In genomic region chr6:99132026-99132425, GRCh38 we compare ENCODE assay signal across 24 cellular contexts.
"Had no signal": no experiment of that assay in that cellular context is flagged by ENCODE, and none has a peak within 500 bp of the region (broad histone marks: within the 10 kb centered on the region; RNA-seq: fewer than 3 reads in every experiment).

No MANE protein-coding gene starts in this region.

- ATAC-seq: left colon; left lung; lower lobe of right lung; mucosa of descending colon; naive thymus-derived CD4-positive, alpha-beta T cell; natural killer cell treated with Interleukin-12 subunit alpha and Interleukin-12 subunit beta and Interleukin-15 and Interleukin-18, amount 100 ng/mL, for 72 hours; sciatic nerve; stimulated activated naive B cell treated with anti-CD40 and anti-IgM and Interleukin-4, amounts not matched to agents 10 μg/mL and 1 μg/mL and 100 μg/mL, for 72 hours; stimulated activated naive CD8-positive, alpha-beta T cell treated with anti-CD3 and anti-CD28 coated beads, Interleukin-15, Interleukin-2, amounts not matched to agents 100 U/mL and 50 U/mL, for 24 hours had no signal

- H3K4me3 Mint-ChIP-seq: mesothelial cell of epicardium; naive thymus-derived CD4-positive, alpha-beta T cell; natural killer cell treated with Interleukin-12 subunit alpha and Interleukin-12 subunit beta and Interleukin-15 and Interleukin-18, amount 100 ng/mL, for 72 hours; stimulated activated naive B cell treated with anti-CD40 and anti-IgM and Interleukin-4, amounts not matched to agents 10 μg/mL and 1 μg/mL and 100 μg/mL, for 72 hours had no signal

- H3K36me3 Mint-ChIP-seq: mesothelial cell of epicardium; naive thymus-derived CD4-positive, alpha-beta T cell; natural killer cell treated with Interleukin-12 subunit alpha and Interleukin-12 subunit beta and Interleukin-15 and Interleukin-18, amount 100 ng/mL, for 72 hours; stimulated activated naive B cell treated with anti-CD40 and anti-IgM and Interleukin-4, amounts not matched to agents 10 μg/mL and 1 μg/mL and 100 μg/mL, for 72 hours had no signal

- H3K4me1 Mint-ChIP-seq: mesothelial cell of epicardium; naive thymus-derived CD4-positive, alpha-beta T cell; stimulated activated naive B cell treated with anti-CD40 and anti-IgM and Interleukin-4, amounts not matched to agents 10 μg/mL and 1 μg/mL and 100 μg/mL, for 72 hours had no signal

- H3K9me3 Mint-ChIP-seq: mesothelial cell of epicardium; naive thymus-derived CD4-positive, alpha-beta T cell; natural killer cell treated with Interleukin-12 subunit alpha and Interleukin-12 subunit beta and Interleukin-15 and Interleukin-18, amount 100 ng/mL, for 72 hours; stimulated activated naive B cell treated with anti-CD40 and anti-IgM and Interleukin-4, amounts not matched to agents 10 μg/mL and 1 μg/mL and 100 μg/mL, for 72 hours had no signal

- DNase-seq: hippocampal formation; left colon; left lung; lower lobe of right lung; mammary epithelial cell; mesenchymal stem cell; mucosa of descending colon; naive thymus-derived CD4-positive, alpha-beta T cell; ovary; right cardiac atrium; stimulated activated CD4-positive, alpha-beta T cell treated with anti-CD3 and anti-CD28 coated beads, Interleukin-12 subunit alpha, Interleukin-12 subunit beta, amount 100 ng/mL, for 4 hours; stimulated activated CD4-positive, alpha-beta T cell treated with anti-CD3 and anti-CD28 coated beads, Interleukin-15, amount 100 ng/mL, for 24 hours; stimulated activated CD4-positive, alpha-beta T cell treated with anti-CD3 and anti-CD28 coated beads, Interleukin-2, amount 100 ng/mL, for 24 hours; stimulated activated CD4-positive, alpha-beta T cell treated with anti-CD3 and anti-CD28 coated beads, Interleukin-4, amount 100 ng/mL, for 1 hour; stimulated activated naive B cell treated with anti-CD40 and anti-IgM and Interleukin-4, amounts not matched to agents 10 μg/mL and 1 μg/mL and 100 μg/mL, for 72 hours; stimulated activated naive CD8-positive, alpha-beta T cell treated with anti-CD3 and anti-CD28 coated beads, Interleukin-15, Interleukin-2, amounts not matched to agents 100 U/mL and 50 U/mL, for 24 hours; stomach; testis; thyroid gland; transverse colon had no signal

- H3K27ac Mint-ChIP-seq: mesothelial cell of epicardium; naive thymus-derived CD4-positive, alpha-beta T cell; natural killer cell treated with Interleukin-12 subunit alpha and Interleukin-12 subunit beta and Interleukin-15 and Interleukin-18, amount 100 ng/mL, for 72 hours; progenitor cell of endocrine pancreas; stimulated activated naive B cell treated with anti-CD40 and anti-IgM and Interleukin-4, amounts not matched to agents 10 μg/mL and 1 μg/mL and 100 μg/mL, for 72 hours had no signal
